Comparison of ENCODE assay signal across 14 cellular contexts in the genomic region with DNA sequence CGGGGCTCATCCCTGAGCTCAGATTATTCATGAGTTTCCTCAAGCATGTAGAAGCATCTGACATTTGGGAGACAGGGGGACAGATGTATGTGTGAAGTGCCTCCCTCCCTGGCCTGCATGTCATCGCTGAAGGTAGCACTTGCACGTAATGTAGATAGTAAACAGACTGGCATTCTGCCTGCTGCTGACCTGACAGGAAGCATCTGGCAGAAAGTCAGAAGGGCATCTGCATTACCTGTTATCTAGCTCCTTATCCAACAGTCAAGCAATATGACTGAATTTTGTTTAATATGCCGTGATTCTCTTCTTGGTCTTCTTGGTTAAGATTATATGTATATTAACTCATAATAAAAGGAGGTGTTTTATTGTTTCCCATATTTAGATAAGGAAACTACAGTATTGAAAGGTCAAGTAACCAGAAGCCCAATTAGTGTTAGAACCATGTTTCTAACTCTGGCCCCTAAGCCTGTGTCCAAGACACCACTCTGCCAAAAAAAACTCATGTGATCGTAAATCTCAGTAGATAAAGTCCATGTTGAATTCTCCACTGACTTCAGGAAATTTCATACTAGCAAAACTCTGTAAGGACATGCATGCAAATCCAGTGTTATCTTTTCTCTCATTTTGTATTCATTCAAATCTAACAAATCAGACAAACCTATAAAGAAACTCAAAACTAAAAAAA.
"Had no signal": no experiment of that assay in that cellular context is flagged by ENCODE, and none has a peak within 500 bp of the region (broad histone marks: within the 10 kb centered on the region; RNA-seq: fewer than 3 reads in every experiment).

No MANE protein-coding gene starts in this region.

- H3K9me3 ChIP-seq: esophagus muscularis mucosa, gastroesophageal sphincter, sigmoid colon, thoracic aorta, upper lobe of left lung had no signal

- H3K4me1 ChIP-seq: esophagus muscularis mucosa, gastroesophageal sphincter, sigmoid colon, upper lobe of left lung had no signal

- H3K4me3 ChIP-seq: esophagus muscularis mucosa, gastroesophageal sphincter, sigmoid colon, thoracic aorta, upper lobe of left lung had no signal

- H3K27me3 ChIP-seq: esophagus muscularis mucosa, gastroesophageal sphincter, sigmoid colon, upper lobe of left lung had no signal

- H3K27ac ChIP-seq: esophagus muscularis mucosa, gastroesophageal sphincter, sigmoid colon, thoracic aorta, upper lobe of left lung, WERI-Rb-1 had no signal

- H3K36me3 ChIP-seq: esophagus muscularis mucosa, gastroesophageal sphincter, sigmoid colon, thoracic aorta, upper lobe of left lung, WERI-Rb-1 had no signal

- DNase-seq: activated CD4-positive, alpha-beta T cell treated with anti-CD3 and anti-CD28 coated beads, Interleukin-2, amount 50 U/mL, for 4 hours; activated gamma-delta T cell treated with Interleukin-2 at 50 U/mL for 16 hours; effector CD4-positive, alpha-beta T cell; immature natural killer cell; kidney glomerular epithelial cell; mesenchymal stem cell; naive thymus-derived CD4-positive, alpha-beta T cell; sigmoid colon; stimulated activated naive B cell treated with anti-CD40 and anti-IgM and Interleukin-4, amounts not matched to agents 10 μg/mL and 1 μg/mL and 100 μg/mL, for 72 hours; upper lobe of left lung; WERI-Rb-1 had no signal
